ENCODE assay signal across 1 cellular context in the genomic region with DNA sequence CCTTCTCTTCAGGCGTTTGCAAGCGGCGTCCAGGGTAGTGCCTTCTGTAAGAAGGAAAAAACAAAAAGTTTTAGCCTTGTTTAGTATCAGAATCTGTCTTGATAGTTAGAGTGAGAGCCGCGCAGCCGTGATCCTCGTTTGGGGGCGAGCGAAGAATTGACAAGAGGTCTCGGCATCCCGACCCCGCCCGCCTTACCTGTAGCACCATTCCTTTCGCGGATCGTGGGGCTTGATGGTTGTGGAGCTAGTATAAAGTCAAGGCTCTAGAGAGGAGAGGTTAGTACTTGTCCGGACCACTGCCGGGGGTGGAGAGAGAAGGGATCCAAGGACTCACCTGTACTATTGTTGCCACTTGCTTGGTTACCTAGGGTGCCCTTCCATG.
TF ChIP-seq lines count a peak whose summit lies in the region.

No MANE protein-coding gene starts in this region.

TF ChIP-seq in WTC11, 78 proteins besides CTCF, POLR2A, EP300 and RAD21 (continued from another document):
- TF ChIP-seq, protein P1, sequence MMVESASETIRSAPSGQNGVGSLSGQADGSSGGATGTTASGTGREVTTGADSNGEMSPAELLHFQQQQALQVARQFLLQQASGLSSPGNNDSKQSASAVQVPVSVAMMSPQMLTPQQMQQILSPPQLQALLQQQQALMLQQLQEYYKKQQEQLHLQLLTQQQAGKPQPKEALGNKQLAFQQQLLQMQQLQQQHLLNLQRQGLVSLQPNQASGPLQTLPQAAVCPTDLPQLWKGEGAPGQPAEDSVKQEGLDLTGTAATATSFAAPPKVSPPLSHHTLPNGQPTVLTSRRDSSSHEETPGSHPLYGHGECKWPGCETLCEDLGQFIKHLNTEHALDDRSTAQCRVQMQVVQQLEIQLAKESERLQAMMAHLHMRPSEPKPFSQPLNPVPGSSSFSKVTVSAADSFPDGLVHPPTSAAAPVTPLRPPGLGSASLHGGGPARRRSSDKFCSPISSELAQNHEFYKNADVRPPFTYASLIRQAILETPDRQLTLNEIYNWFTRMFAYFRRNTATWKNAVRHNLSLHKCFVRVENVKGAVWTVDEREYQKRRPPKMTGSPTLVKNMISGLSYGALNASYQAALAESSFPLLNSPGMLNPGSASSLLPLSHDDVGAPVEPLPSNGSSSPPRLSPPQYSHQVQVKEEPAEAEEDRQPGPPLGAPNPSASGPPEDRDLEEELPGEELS (CRISPR knock-in tag; IDR thresholded peaks at IDR 0.05) = no peak
TF ChIP-seq in WTC11: peak in this region for 0.
